Comparison of ENCODE assay signal across 14 cellular contexts in the genomic region with DNA sequence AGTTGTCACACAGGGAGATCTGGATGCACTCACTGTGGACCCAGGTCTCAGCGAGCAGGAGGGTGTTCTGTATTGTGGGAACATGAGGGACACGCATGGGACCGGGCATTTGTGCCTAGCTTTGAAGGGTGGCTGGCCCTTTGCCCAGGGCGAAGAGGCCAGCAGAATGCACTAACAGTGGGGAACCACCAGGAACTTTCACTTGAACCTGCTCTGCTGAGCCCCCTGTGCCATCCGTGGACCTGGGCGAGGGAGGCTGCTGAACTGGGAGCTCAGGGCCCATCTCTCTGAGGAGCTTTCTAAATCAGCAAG. TPM values are rescaled to one million over a fixed set of nuclear protein-coding genes. Genes with fewer than 3 reads are reported as not detected.
DNase-seq lines count a peak whose midpoint lies in the region; ATAC-seq and TF ChIP-seq lines count a peak whose summit lies in the region.
"Had no signal": no experiment of that assay in that cellular context is flagged by ENCODE, and none has a peak within 500 bp of the region (broad histone marks: within the 10 kb centered on the region; RNA-seq: fewer than 3 reads in every experiment).

No MANE protein-coding gene starts in this region.

- H3K9me3 ChIP-seq in right atrium auricular region (no peaks in the 10 kb centered on the region), right cardiac atrium (ENCODE audit: control insufficient read depth, low read length) (no peaks in the 10 kb centered on the region)
- H3K9me3 ChIP-seq: left ventricle myocardium inferior had no signal

- H3K27ac ChIP-seq in right atrium auricular region (no peak overlapping the region), right cardiac atrium (ENCODE audit: low read length) (no peak overlapping the region)

- no peak overlapping the region for H3K27ac Mint-ChIP-seq in activated T-helper 17 cell treated with anti-CD3 and anti-CD28 coated beads, Interleukin-2, amount 50 U/mL, for 72 hours

- H3K36me3 ChIP-seq in right atrium auricular region = no peaks in the 10 kb centered on the region
- H3K36me3 ChIP-seq: left ventricle myocardium inferior had no signal

- H3K27me3 ChIP-seq in right atrium auricular region = peaks cover 28 to 40% of the 10 kb centered on the region in 2 donors
- no peaks in the 10 kb centered on the region for H3K27me3 ChIP-seq in right cardiac atrium (ENCODE audit: control insufficient read depth, insufficient read depth)

- H3K4me3 Mint-ChIP-seq in activated T-helper 17 cell treated with anti-CD3 and anti-CD28 coated beads, Interleukin-2, amount 50 U/mL, for 72 hours = peak overlapping the region; percentile 84

- no peak overlapping the region for H3K4me3 ChIP-seq in right atrium auricular region
- H3K4me3 ChIP-seq in right cardiac atrium (ENCODE audit: low read length) = no peak overlapping the region

- H3K4me1 ChIP-seq in right atrium auricular region (peaks cover 0 to 26% of the 10 kb centered on the region in 2 donors), right cardiac atrium (ENCODE audit: control insufficient read depth, insufficient read depth, low read length) (no peaks in the 10 kb centered on the region)

- peaks cover 7% of the 10 kb centered on the region for H3K4me1 Mint-ChIP-seq in activated T-helper 17 cell treated with anti-CD3 and anti-CD28 coated beads, Interleukin-2, amount 50 U/mL, for 72 hours

- 40% methylated on average over 6 of the region's 6 CpGs for WGBS in right cardiac atrium

- H3K27me3 Mint-ChIP-seq in activated T-helper 17 cell treated with anti-CD3 and anti-CD28 coated beads, Interleukin-2, amount 50 U/mL, for 72 hours = peaks cover 36% of the 10 kb centered on the region

- DNase-seq in right atrium auricular region (ENCODE audit: low spot score) (peak; percentile 52), right cardiac atrium (no peak), left kidney (ENCODE audit: low read depth, low spot score) (peak; percentile 24), NCI-H1436 (lab: John Stamatoyannopoulos, UW) (no peak), SHP77 treated with DMSO at 0.1 percent for 48 hours (lab: John Stamatoyannopoulos, UW) (no peak)
- DNase-seq: activated CD4-positive, alpha-beta T cell treated with anti-CD3 and anti-CD28 coated beads for 4 hours; effector memory CD4-positive, alpha-beta T cell; left ventricle myocardium inferior; NCI-H2107; NCI-H82 had no signal

- H3K9me3 Mint-ChIP-seq in activated T-helper 17 cell treated with anti-CD3 and anti-CD28 coated beads, Interleukin-2, amount 50 U/mL, for 72 hours = no peaks in the 10 kb centered on the region

- H3K36me3 Mint-ChIP-seq in activated T-helper 17 cell treated with anti-CD3 and anti-CD28 coated beads, Interleukin-2, amount 50 U/mL, for 72 hours (ENCODE audit: low read depth) = peaks cover 7% of the 10 kb centered on the region

- intact Hi-C loops in right cardiac atrium (cut with DNase I) = no loop called here

- no peak for TF ChIP-seq CTCF in right atrium auricular region (IDR thresholded peaks at IDR 0.05)

- no peak for ATAC-seq in right cardiac atrium
- no peak for ATAC-seq in activated T-helper 17 cell treated with anti-CD3 and anti-CD28 coated beads, Interleukin-2, amount 50 U/mL, for 72 hours (replicated peaks)
- ATAC-seq in GM18519 (IDR thresholded peaks at IDR 0.05; ENCODE audit: low FRiP score, unreplicated experiment) = no peak
- no peak for ATAC-seq in GM21528 (IDR thresholded peaks at IDR 0.05; ENCODE audit: low FRiP score, unreplicated experiment)

RNA-seq across cellular contexts. Expression of a gene that starts 1.2 kb away (rescaled TPM):
- total RNA-seq in right atrium auricular region (1 to 10 TPM in 1 of 2 donors, under 1 TPM in 1; 0.82 to 2.4 TPM), right cardiac atrium (1 to 10 TPM in 3 of 4 donors, under 1 TPM in 1; 0.31 to 1.2 (median 1.1) TPM)
- polyA plus RNA-seq in right cardiac atrium = 1.1 TPM
- not detected for total RNA-seq in activated T-helper 17 cell treated with anti-CD3 and anti-CD28 coated beads, Interleukin-2, amount 50 U/mL, for 72 hours

RNA-seq across cellular contexts. Expression of a gene that starts 17.7 kb away (rescaled TPM):
- total RNA-seq in right atrium auricular region = 1 to 10 TPM; 1.5 to 1.6 TPM
- total RNA-seq in right cardiac atrium = under 1 TPM in 1 of 4 donors, not detected in 3; 0.43 TPM
- polyA plus RNA-seq in right cardiac atrium = 0.20 TPM
- not detected for total RNA-seq in activated T-helper 17 cell treated with anti-CD3 and anti-CD28 coated beads, Interleukin-2, amount 50 U/mL, for 72 hours
- total RNA-seq: T-helper 1 cell treated with Interleukin-12 subunit alpha and Interleukin-12 subunit beta and Interleukin-4 antibody, amounts not matched to agents 30 ng/mL and 1 ng/mL, for 36 hours had no signal

RNA-seq across cellular contexts. Expression of a gene that starts 23.1 kb away (rescaled TPM):
- total RNA-seq in right atrium auricular region = under 1 TPM; 0.11 to 0.31 TPM
- under 1 TPM in 3 of 4 donors, not detected in 1; 0.20 to 0.22 (median 0.21) TPM for total RNA-seq in right cardiac atrium
- polyA plus RNA-seq in right cardiac atrium = 0.20 TPM
- under 1 TPM; 0.35 to 0.48 TPM for total RNA-seq in activated T-helper 17 cell treated with anti-CD3 and anti-CD28 coated beads, Interleukin-2, amount 50 U/mL, for 72 hours

RNA-seq across cellular contexts. Expression of a gene that starts 42.7 kb away (rescaled TPM):
- 1 to 10 TPM in 1 of 2 donors, under 1 TPM in 1; 0.52 to 4.3 TPM for total RNA-seq in right atrium auricular region
- under 1 TPM; 0.17 to 0.45 (median 0.39) TPM for total RNA-seq in right cardiac atrium
- 0.41 TPM for polyA plus RNA-seq in right cardiac atrium
- 1 to 10 TPM in 1 of 2 donors, under 1 TPM in 1; 0.99 to 4.9 TPM for total RNA-seq in activated T-helper 17 cell treated with anti-CD3 and anti-CD28 coated beads, Interleukin-2, amount 50 U/mL, for 72 hours
- total RNA-seq: T-helper 1 cell treated with Interleukin-12 subunit alpha and Interleukin-12 subunit beta and Interleukin-4 antibody, amounts not matched to agents 30 ng/mL and 1 ng/mL, for 36 hours had no signal

Comparison
In these comparisons a context has a peak if more than half of its experiments do, and no peak if none do; other contexts are left out.
1. DNase-seq: peak in right atrium auricular region (single experiment) and left kidney (single experiment); none in right cardiac atrium (0 of 3), NCI-H1436 (single experiment) and SHP77 treated with DMSO at 0.1 percent for 48 hours (single experiment).